ENCODE assay signal across 8 cellular contexts in genomic region chr7:2402687-2403013, GRCh38. TPM values are rescaled to one million over a fixed set of nuclear protein-coding genes. Genes with fewer than 3 reads are reported as not detected.
DNase-seq lines count a peak whose midpoint lies in the region; TF ChIP-seq lines count a peak whose summit lies in the region.

No MANE protein-coding gene starts in this region.

- no peaks in the 10 kb centered on the region for H3K9me3 ChIP-seq in muscle layer of duodenum (ENCODE audit: control insufficient read depth in 1 of 2, low read length in 2 of 2)

- H3K4me2 ChIP-seq in KMS-11, result peak overlapping the region; percentile 82

- H3K36me3 ChIP-seq in ACC112 (ENCODE audit: insufficient read depth, low read length) (no peaks in the 10 kb centered on the region), KMS-11 (ENCODE audit: insufficient read depth) (no peaks in the 10 kb centered on the region), muscle layer of duodenum (ENCODE audit: control insufficient read depth in 1 of 2, insufficient read depth in 2 of 2, low read length in 2 of 2) (no peaks in the 10 kb centered on the region)

- TF ChIP-seq CTCF in KMS-11 (conservative IDR thresholded peaks at IDR 0.05; ENCODE audit: low read depth, low read length) (no peak), choroid plexus epithelial cell (conservative IDR thresholded peaks at IDR 0.05; ENCODE audit: low read depth, low read length) (no peak)

- H3K27me3 ChIP-seq in ACC112 (ENCODE audit: insufficient read depth, low read length) (no peaks in the 10 kb centered on the region), KMS-11 (ENCODE audit: insufficient read depth, low read depth) (no peaks in the 10 kb centered on the region), muscle layer of duodenum (ENCODE audit: low read depth, low read length) (no peaks in the 10 kb centered on the region)

- peak overlapping the region; percentile 88 for H3K4me3 ChIP-seq in ACC112 (ENCODE audit: low read depth, low read length)
- no peak overlapping the region for H3K4me3 ChIP-seq in KMS-11 (IDR thresholded peaks at IDR 0.05; ENCODE audit: insufficient read depth, low read depth, low read length)
- peak overlapping the region; percentile 80 for H3K4me3 ChIP-seq in choroid plexus epithelial cell (ENCODE audit: low read depth, low read length)
- peak overlapping the region; percentile 77 to 84 for H3K4me3 ChIP-seq in muscle layer of duodenum (ENCODE audit: low read depth in 1 of 2, low read length in 2 of 2)

- H3K9ac ChIP-seq in KMS-11, result peak overlapping the region; percentile 23; the same call in 1 of the 2 replicates

- peaks cover 19% of the 10 kb centered on the region for H3K4me1 ChIP-seq in ACC112 (ENCODE audit: control insufficient read depth, insufficient read depth, low read length, unreplicated experiment)
- H3K4me1 ChIP-seq in KMS-11 (ENCODE audit: low read depth, poor library complexity, severe bottlenecking), result peaks cover 78% of the 10 kb centered on the region
- H3K4me1 ChIP-seq in muscle layer of duodenum (ENCODE audit: control insufficient read depth in 1 of 2, insufficient read depth in 2 of 2, low read length in 2 of 2), result peaks cover 12 to 40% of the 10 kb centered on the region in 2 donors

- DNase-seq in choroid plexus epithelial cell (ENCODE audit: low read depth) (no peak), SK-N-DZ (ENCODE audit: low spot score) (no peak), iPS-NIHi11 (ENCODE audit: low spot score) (no peak)
- DNase-seq in activated CD8-positive, alpha-beta memory T cell treated with anti-CD3 and anti-CD28 coated beads, Interleukin-2, amount 50 U/mL, for 48 hours, result no peak
- no peak for DNase-seq in activated CD4-positive, alpha-beta T cell treated with anti-CD3 and anti-CD28 coated beads for 1 hour

- peaks cover 18% of the 10 kb centered on the region for H3K79me2 ChIP-seq in ACC112 (ENCODE audit: control insufficient read depth, insufficient read depth, low read length, unreplicated experiment)
- H3K79me2 ChIP-seq in KMS-11 (ENCODE audit: insufficient read depth, low read depth), result peaks cover 19% of the 10 kb centered on the region

- no peak overlapping the region for H2AFZ ChIP-seq in ACC112 (ENCODE audit: low read length, unreplicated experiment)
- peak overlapping the region; percentile 79 for H2AFZ ChIP-seq in KMS-11 (ENCODE audit: low read depth)

- H4K20me1 ChIP-seq in KMS-11 (ENCODE audit: insufficient read depth), result no peaks in the 10 kb centered on the region

- H3K27ac ChIP-seq in ACC112 (ENCODE audit: low read depth, low read length) (no peak overlapping the region), KMS-11 (peak overlapping the region; percentile 44; the same call in 1 of the 2 replicates), muscle layer of duodenum (ENCODE audit: low read length) (no peak overlapping the region)

RNA-seq across cellular contexts. Expression of gene CHST12, which starts 0.8 kb away (rescaled TPM):
- 13.0 and 14.0 TPM in 2 replicates for polyA plus RNA-seq in SK-N-DZ (2014; cell fraction: cytosol; rRNA removed)
- 14.4 and 15.7 TPM in 2 replicates for polyA plus RNA-seq in SK-N-DZ (2014; cell fraction: nucleus; rRNA removed)

RNA-seq across cellular contexts. Expression of gene EIF3B, which starts 48.0 kb away (rescaled TPM):
- 251 and 260 TPM in 2 replicates for polyA plus RNA-seq in SK-N-DZ (2014; cell fraction: cytosol; rRNA removed)
- polyA plus RNA-seq in SK-N-DZ (2014; cell fraction: nucleus; rRNA removed), result 404 TPM in 2 replicates
